In genomic region chr4:55906323-55906722, GRCh38 we compare ENCODE assay signal across 19 cellular contexts. TPM values are rescaled to one million over a fixed set of nuclear protein-coding genes. Genes with fewer than 3 reads are reported as not detected.
DNase-seq lines count a peak whose midpoint lies in the region; ATAC-seq and TF ChIP-seq lines count a peak whose summit lies in the region.
"Had no signal": no experiment of that assay in that cellular context is flagged by ENCODE, and none has a peak within 500 bp of the region (broad histone marks: within the 10 kb centered on the region; RNA-seq: fewer than 3 reads in every experiment).

No MANE protein-coding gene starts in this region.

- POLR2A ChIA-PET in PC-9 (lab: Charles Lee; ENCODE audit: unreplicated experiment), result no interaction called here
- POLR2A ChIA-PET in GM10248 (lab: Yijun Ruan, JAX), result no interaction called here

- no peak overlapping the region for H3K4me3 Mint-ChIP-seq in stimulated activated naive CD8-positive, alpha-beta T cell treated with anti-CD3 and anti-CD28 coated beads, Interleukin-15, Interleukin-2, amounts not matched to agents 100 ng/mL and 50 ng/mL, for 24 hours
- no peak overlapping the region for H3K4me3 Mint-ChIP-seq in activated naive CD8-positive, alpha-beta T cell treated with anti-CD3 and anti-CD28 coated beads, Interleukin-2, amount 50 U/mL, for 24 hours
- H3K4me3 Mint-ChIP-seq: CD14-positive monocyte had no signal

- H3K4me1 ChIP-seq in PC-9 (replicated peaks; ENCODE audit: insufficient read depth), result peaks cover 15% of the 10 kb centered on the region; the same call in 1 of the 2 replicates
- H3K4me1 ChIP-seq: HAP-1 had no signal

- ATAC-seq in stimulated activated naive CD8-positive, alpha-beta T cell treated with anti-CD3 and anti-CD28 coated beads, Interleukin-15, Interleukin-2, amounts not matched to agents 100 U/mL and 50 U/mL, for 24 hours, result no peak
- no peak for ATAC-seq in activated naive CD8-positive, alpha-beta T cell treated with anti-CD3 and anti-CD28 coated beads, Interleukin-2, amount 50 U/mL, for 24 hours
- no peak for ATAC-seq in HG02852 (IDR thresholded peaks at IDR 0.05; ENCODE audit: unreplicated experiment)

- H3K27me3 ChIP-seq in PC-9 (ENCODE audit: insufficient read depth, low read depth), result no peaks in the 10 kb centered on the region

- no peaks in the 10 kb centered on the region for H3K27me3 Mint-ChIP-seq in stimulated activated naive CD8-positive, alpha-beta T cell treated with anti-CD3 and anti-CD28 coated beads, Interleukin-15, Interleukin-2, amounts not matched to agents 100 ng/mL and 50 ng/mL, for 24 hours
- H3K27me3 Mint-ChIP-seq in activated naive CD8-positive, alpha-beta T cell treated with anti-CD3 and anti-CD28 coated beads, Interleukin-2, amount 50 U/mL, for 24 hours, result no peaks in the 10 kb centered on the region

- no peak overlapping the region for H3K4me2 ChIP-seq in PC-9

- no peaks in the 10 kb centered on the region for H4K20me1 ChIP-seq in PC-9 (ENCODE audit: insufficient read depth)

- intact Hi-C loops in PC-9 (cut with micrococcal nuclease; ENCODE audit: unreplicated experiment), result no loop called here

- BruUV-seq in PC-9 (replicated peaks; lab: Mats Ljungman, UMichigan), result no TSS peak

- no peak overlapping the region for H2AFZ ChIP-seq in PC-9

- no peaks in the 10 kb centered on the region for H3F3A ChIP-seq in PC-9 (ENCODE audit: insufficient read depth, low read depth)

- H3K4me1 Mint-ChIP-seq in stimulated activated naive CD8-positive, alpha-beta T cell treated with anti-CD3 and anti-CD28 coated beads, Interleukin-15, Interleukin-2, amounts not matched to agents 100 ng/mL and 50 ng/mL, for 24 hours (ENCODE audit: low read depth), result peaks cover 32% of the 10 kb centered on the region
- H3K4me1 Mint-ChIP-seq in activated naive CD8-positive, alpha-beta T cell treated with anti-CD3 and anti-CD28 coated beads, Interleukin-2, amount 50 U/mL, for 24 hours, result peaks cover 31% of the 10 kb centered on the region

- no peaks in the 10 kb centered on the region for H3K79me2 ChIP-seq in PC-9 (ENCODE audit: low read depth)

- no peak overlapping the region for H3K4me3 ChIP-seq in PC-9
- H3K4me3 ChIP-seq: HAP-1, SK-N-MC had no signal

- no peaks in the 10 kb centered on the region for H3K9me3 ChIP-seq in PC-9 (ENCODE audit: insufficient read depth, low read depth)
- H3K9me3 ChIP-seq: HAP-1 had no signal

- no peaks in the 10 kb centered on the region for H3K36me3 ChIP-seq in PC-9 (ENCODE audit: low read depth)

- TF ChIP-seq CTCF in PC-9 (conservative IDR thresholded peaks at IDR 0.05) (no peak), GM10248 (IDR thresholded peaks at IDR 0.05; ENCODE audit: control extremely low read depth, extremely low read depth, low read depth, missing control alignments) (no peak)

- CTCF ChIA-PET in PC-9 (lab: Charles Lee) (no interaction called here), GM10248 (lab: Yijun Ruan, JAX) (interaction anchor here (1.1 to 1.4 kb wide), 2 partner anchors 11 to 59 kb away, joined by 3 read pairs; no protein-coding TSS in a partner anchor)

- H3K27ac ChIP-seq in PC-9, result peak overlapping the region; percentile 29; the same call in 1 of the 2 replicates
- H3K27ac ChIP-seq: SK-N-MC had no signal

- peak overlapping the region; percentile 46 for H3K27ac Mint-ChIP-seq in stimulated activated naive CD8-positive, alpha-beta T cell treated with anti-CD3 and anti-CD28 coated beads, Interleukin-15, Interleukin-2, amounts not matched to agents 100 ng/mL and 50 ng/mL, for 24 hours
- peak overlapping the region; percentile 75 for H3K27ac Mint-ChIP-seq in activated naive CD8-positive, alpha-beta T cell treated with anti-CD3 and anti-CD28 coated beads, Interleukin-2, amount 50 U/mL, for 24 hours

- H3K36me3 Mint-ChIP-seq in stimulated activated naive CD8-positive, alpha-beta T cell treated with anti-CD3 and anti-CD28 coated beads, Interleukin-15, Interleukin-2, amounts not matched to agents 100 ng/mL and 50 ng/mL, for 24 hours (ENCODE audit: low read depth), result peaks cover 30% of the 10 kb centered on the region
- H3K36me3 Mint-ChIP-seq in activated naive CD8-positive, alpha-beta T cell treated with anti-CD3 and anti-CD28 coated beads, Interleukin-2, amount 50 U/mL, for 24 hours (ENCODE audit: low read depth), result peaks cover 23% of the 10 kb centered on the region

- no peaks in the 10 kb centered on the region for H3K9me3 Mint-ChIP-seq in stimulated activated naive CD8-positive, alpha-beta T cell treated with anti-CD3 and anti-CD28 coated beads, Interleukin-15, Interleukin-2, amounts not matched to agents 100 ng/mL and 50 ng/mL, for 24 hours
- no peaks in the 10 kb centered on the region for H3K9me3 Mint-ChIP-seq in activated naive CD8-positive, alpha-beta T cell treated with anti-CD3 and anti-CD28 coated beads, Interleukin-2, amount 50 U/mL, for 24 hours

- DNase-seq in stimulated activated naive CD8-positive, alpha-beta T cell treated with anti-CD3 and anti-CD28 coated beads, Interleukin-15, Interleukin-2, amounts not matched to agents 100 U/mL and 50 U/mL, for 24 hours, result no peak
- DNase-seq in PC-9 (no peak), GM10248 (ENCODE audit: extremely low spot score) (no peak), hypothalamus (lab: John Stamatoyannopoulos, UW) (no peak)
- no peak for DNase-seq in activated naive CD8-positive, alpha-beta T cell treated with anti-CD3 and anti-CD28 coated beads, Interleukin-2, amount 50 U/mL, for 24 hours
- DNase-seq: DMS153; GDM1; NCI-H1105; NCI-H1694 treated with DMSO at 0.1 percent for 48 hours; NCI-H2107; NCI-H510A; NCI-H748 treated with DMSO at 0.1 percent for 48 hours; NK-92 treated with Interleukin-12 subunit alpha and Interleukin-12 subunit beta, amount 100 ng/mL, for 24 hours; SHP77 had no signal

- no peaks in the 10 kb centered on the region for H3K9me2 ChIP-seq in PC-9 (ENCODE audit: insufficient read depth)

RNA-seq across cellular contexts. Expression of gene CEP135, which starts 42.4 kb away (rescaled TPM):
- 7.3 and 8.8 TPM in 2 replicates for total RNA-seq in PC-9 (2021)

RNA-seq across cellular contexts. Expression of gene EXOC1, which starts 52.9 kb away (rescaled TPM):
- total RNA-seq in PC-9 (2021), result 23.1 and 27.1 TPM in 2 replicates
